ENCODE assay signal across 7 cellular contexts in the genomic region with DNA sequence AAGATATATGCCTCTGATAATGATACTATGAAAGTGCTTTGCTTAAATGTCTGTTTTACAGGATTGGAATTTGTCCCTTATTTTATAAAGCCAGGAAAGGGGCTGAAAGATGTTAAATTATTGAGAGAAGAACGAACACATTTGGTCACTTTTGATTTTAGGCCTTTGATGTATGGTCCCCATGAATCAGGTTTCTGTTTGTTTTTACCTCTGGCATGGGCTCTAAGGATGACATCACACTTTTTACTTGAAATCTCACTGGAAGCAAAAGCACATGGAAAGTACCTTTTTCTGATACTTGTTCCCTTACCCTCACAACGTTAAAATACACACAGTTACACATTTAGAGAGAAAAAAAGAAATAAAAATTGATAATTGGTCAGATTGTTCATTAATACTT. TPM values are rescaled to one million over a fixed set of nuclear protein-coding genes. Genes with fewer than 3 reads are reported as not detected.
DNase-seq lines count a peak whose midpoint lies in the region; ATAC-seq and TF ChIP-seq lines count a peak whose summit lies in the region.

No MANE protein-coding gene starts in this region.

- ATAC-seq in HG02938 (IDR thresholded peaks at IDR 0.05; ENCODE audit: unreplicated experiment): peak; percentile 16

- H3K36me3 ChIP-seq in liver (ENCODE audit: control insufficient read depth in 4 of 4, insufficient read depth in 3 of 4, low read depth in 1 of 4, low read length in 3 of 4): peaks cover 0 to 5% (median 2%) of the 10 kb centered on the region in 4 donors
- H3K36me3 ChIP-seq in smooth muscle cell (ENCODE audit: low read depth): no peaks in the 10 kb centered on the region

- peaks cover 82% of the 10 kb centered on the region for H4K20me1 ChIP-seq in smooth muscle cell (ENCODE audit: low read depth)

- no peaks in the 10 kb centered on the region for H3K27me3 Mint-ChIP-seq in activated naive CD8-positive, alpha-beta T cell

- peak overlapping the region; percentile 89 for H3K27ac Mint-ChIP-seq in activated naive CD8-positive, alpha-beta T cell

- H3K79me2 ChIP-seq in smooth muscle cell (ENCODE audit: low read depth): peaks cover 83% of the 10 kb centered on the region

- peak overlapping the region; percentile 28; the same call in 1 of the 2 replicates for H3K4me3 ChIP-seq in GM08714 (ENCODE audit: low read length)
- no peak overlapping the region for H3K4me3 ChIP-seq in liver (ENCODE audit: low read depth in 1 of 3, low read length in 3 of 3)
- no peak overlapping the region for H3K4me3 ChIP-seq in smooth muscle cell

- H3K36me3 Mint-ChIP-seq in activated naive CD8-positive, alpha-beta T cell: peaks cover 21% of the 10 kb centered on the region

- peak overlapping the region; percentile 61 to 83 for H3K27ac ChIP-seq in liver (ENCODE audit: low read depth in 1 of 2, low read length in 2 of 2)
- no peak overlapping the region for H3K27ac ChIP-seq in smooth muscle cell (ENCODE audit: low read depth)

- no peaks in the 10 kb centered on the region for H3F3A ChIP-seq in smooth muscle cell (ENCODE audit: low read depth)

- TF ChIP-seq RAD21 in liver (IDR thresholded peaks at IDR 0.05): no peak

- H3K4me1 ChIP-seq in liver (ENCODE audit: control insufficient read depth in 4 of 4, insufficient read depth in 4 of 4, low read length in 3 of 4) (peaks cover 15 to 66% (median 47%) of the 10 kb centered on the region in 4 donors), smooth muscle cell (ENCODE audit: low read depth) (peaks cover 20% of the 10 kb centered on the region)

- H3K9ac ChIP-seq in liver (ENCODE audit: low read depth in 1 of 2, low read length in 2 of 2) (no peak overlapping the region), smooth muscle cell (ENCODE audit: low read depth) (no peak overlapping the region)

- H2AFZ ChIP-seq in smooth muscle cell (ENCODE audit: low read depth): no peak overlapping the region

- 21% methylated on average over 2 of the region's 2 CpGs for WGBS in liver
- 70% methylated on average over 2 of the region's 2 CpGs for WGBS in smooth muscle cell (ENCODE audit: low lambda C conversion rate)

- H3K4me3 Mint-ChIP-seq in activated naive CD8-positive, alpha-beta T cell: peak overlapping the region; percentile 68

- TF ChIP-seq CTCF in liver (IDR thresholded peaks at IDR 0.05; ENCODE audit: low read depth, low read length, missing input control) (no peak), smooth muscle cell (IDR thresholded peaks at IDR 0.05; ENCODE audit: borderline replicate concordance, insufficient read depth, poor library complexity, severe bottlenecking) (no peak)

- no peak overlapping the region for H3K4me2 ChIP-seq in smooth muscle cell

- DNase-seq in smooth muscle cell (lab: John Stamatoyannopoulos, UW; ENCODE audit: unreplicated experiment) (no peak), HT-29 (ENCODE audit: low spot score) (no peak), T1000 (lab: John Stamatoyannopoulos, UW) (no peak)

- no peaks in the 10 kb centered on the region for H3K9me3 Mint-ChIP-seq in activated naive CD8-positive, alpha-beta T cell (ENCODE audit: low read depth)

- H3K27me3 ChIP-seq in liver (ENCODE audit: control insufficient read depth in 4 of 4, insufficient read depth in 4 of 4, low read length in 3 of 4) (no peaks in the 10 kb centered on the region), smooth muscle cell (ENCODE audit: low read depth) (no peaks in the 10 kb centered on the region)

- H3K9me3 ChIP-seq in liver (ENCODE audit: control insufficient read depth in 4 of 4, low read length in 3 of 4): no peaks in the 10 kb centered on the region
- no peaks in the 10 kb centered on the region for H3K9me3 ChIP-seq in smooth muscle cell (replicated peaks; ENCODE audit: low read depth)

- H3K4me1 Mint-ChIP-seq in activated naive CD8-positive, alpha-beta T cell (ENCODE audit: low read depth): peaks cover 93% of the 10 kb centered on the region

TF ChIP-seq in liver, 16 proteins besides CTCF, POLR2A, EP300 and RAD21:
- TF ChIP-seq, protein P1, sequence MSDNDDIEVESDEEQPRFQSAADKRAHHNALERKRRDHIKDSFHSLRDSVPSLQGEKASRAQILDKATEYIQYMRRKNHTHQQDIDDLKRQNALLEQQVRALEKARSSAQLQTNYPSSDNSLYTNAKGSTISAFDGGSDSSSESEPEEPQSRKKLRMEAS (IDR thresholded peaks at IDR 0.05): no peak
- TF ChIP-seq JUND (IDR thresholded peaks at IDR 0.05) (no peak), HNF4A (conservative IDR thresholded peaks at IDR 0.05) (no peak), NR2F2 (IDR thresholded peaks at IDR 0.05) (no peak), FOXA2 (IDR thresholded peaks at IDR 0.05) (no peak), GABPA (IDR thresholded peaks at IDR 0.05 in 1 of 2, conservative IDR thresholded peaks at IDR 0.05 in 1 of 2) (no peak), TAF1 (conservative IDR thresholded peaks at IDR 0.05) (no peak), FOXA1 (IDR thresholded peaks at IDR 0.05) (no peak), EGR1 (IDR thresholded peaks at IDR 0.05; ENCODE audit: low read depth in 2 of 2) (no peak), HNF4G (IDR thresholded peaks at IDR 0.05) (no peak), RXRA (IDR thresholded peaks at IDR 0.05) (no peak)
- TF ChIP-seq, protein P2, sequence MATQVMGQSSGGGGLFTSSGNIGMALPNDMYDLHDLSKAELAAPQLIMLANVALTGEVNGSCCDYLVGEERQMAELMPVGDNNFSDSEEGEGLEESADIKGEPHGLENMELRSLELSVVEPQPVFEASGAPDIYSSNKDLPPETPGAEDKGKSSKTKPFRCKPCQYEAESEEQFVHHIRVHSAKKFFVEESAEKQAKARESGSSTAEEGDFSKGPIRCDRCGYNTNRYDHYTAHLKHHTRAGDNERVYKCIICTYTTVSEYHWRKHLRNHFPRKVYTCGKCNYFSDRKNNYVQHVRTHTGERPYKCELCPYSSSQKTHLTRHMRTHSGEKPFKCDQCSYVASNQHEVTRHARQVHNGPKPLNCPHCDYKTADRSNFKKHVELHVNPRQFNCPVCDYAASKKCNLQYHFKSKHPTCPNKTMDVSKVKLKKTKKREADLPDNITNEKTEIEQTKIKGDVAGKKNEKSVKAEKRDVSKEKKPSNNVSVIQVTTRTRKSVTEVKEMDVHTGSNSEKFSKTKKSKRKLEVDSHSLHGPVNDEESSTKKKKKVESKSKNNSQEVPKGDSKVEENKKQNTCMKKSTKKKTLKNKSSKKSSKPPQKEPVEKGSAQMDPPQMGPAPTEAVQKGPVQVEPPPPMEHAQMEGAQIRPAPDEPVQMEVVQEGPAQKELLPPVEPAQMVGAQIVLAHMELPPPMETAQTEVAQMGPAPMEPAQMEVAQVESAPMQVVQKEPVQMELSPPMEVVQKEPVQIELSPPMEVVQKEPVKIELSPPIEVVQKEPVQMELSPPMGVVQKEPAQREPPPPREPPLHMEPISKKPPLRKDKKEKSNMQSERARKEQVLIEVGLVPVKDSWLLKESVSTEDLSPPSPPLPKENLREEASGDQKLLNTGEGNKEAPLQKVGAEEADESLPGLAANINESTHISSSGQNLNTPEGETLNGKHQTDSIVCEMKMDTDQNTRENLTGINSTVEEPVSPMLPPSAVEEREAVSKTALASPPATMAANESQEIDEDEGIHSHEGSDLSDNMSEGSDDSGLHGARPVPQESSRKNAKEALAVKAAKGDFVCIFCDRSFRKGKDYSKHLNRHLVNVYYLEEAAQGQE (IDR thresholded peaks at IDR 0.05): no peak
- TF ChIP-seq, protein P3, sequence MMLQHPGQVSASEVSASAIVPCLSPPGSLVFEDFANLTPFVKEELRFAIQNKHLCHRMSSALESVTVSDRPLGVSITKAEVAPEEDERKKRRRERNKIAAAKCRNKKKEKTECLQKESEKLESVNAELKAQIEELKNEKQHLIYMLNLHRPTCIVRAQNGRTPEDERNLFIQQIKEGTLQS (IDR thresholded peaks at IDR 0.05): no peak
TF ChIP-seq in liver: peak in this region for 0.

RNA-seq across cellular contexts. Expression of a gene that starts 6.9 kb away (rescaled TPM):
- total RNA-seq in liver: 10 to 100 TPM; 12.7 to 44.4 TPM
- 10 to 100 TPM in 1 of 2 donors, 1 to 10 TPM in 1; 8.6 to 11.6 TPM for polyA plus RNA-seq in liver
- total RNA-seq in smooth muscle cell: 21.2 and 30.3 TPM in 2 replicates
- 15.8 and 17.6 TPM in 2 replicates for polyA plus RNA-seq in smooth muscle cell
- total RNA-seq in HT-29 (2014; rRNA removed; shearing (Covaris generic)): 20.4 and 21.0 TPM in 2 replicates
